8 cellular contexts compared by ENCODE assay signal in the genomic region with DNA sequence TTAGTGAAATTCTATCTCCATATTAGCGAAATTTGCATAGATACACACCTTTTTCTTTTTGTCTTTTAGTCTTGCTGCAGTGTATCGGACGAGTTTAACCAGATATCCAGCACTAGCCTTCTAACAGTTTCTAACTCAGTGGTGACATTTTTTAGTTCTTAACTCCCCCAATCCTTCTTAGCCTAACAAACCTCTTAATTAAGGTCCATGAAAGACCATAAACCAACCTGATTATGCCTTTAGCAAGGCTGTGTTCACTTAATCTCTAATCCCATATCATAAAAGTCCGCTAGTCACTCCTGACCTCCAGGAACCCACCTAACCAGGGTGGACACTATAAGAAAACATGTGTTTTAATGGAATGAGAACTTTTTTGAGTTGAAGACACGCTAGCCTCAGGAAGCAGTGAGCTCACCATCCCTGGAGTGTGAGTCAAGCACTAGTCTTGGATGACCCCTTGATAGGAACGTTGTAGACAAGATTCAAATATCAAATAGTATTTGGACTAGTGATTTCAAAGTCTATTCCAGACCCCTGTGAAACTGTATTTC. TPM values are rescaled to one million over a fixed set of nuclear protein-coding genes. Genes with fewer than 3 reads are reported as not detected.
A peak's percentile ranks its signal among the peaks of the same experiment; 100 is the strongest.
DNase-seq lines count a peak whose midpoint lies in the region; ATAC-seq and TF ChIP-seq lines count a peak whose summit lies in the region.

No MANE protein-coding gene starts in this region.

- H3K9ac ChIP-seq in GM23248: peak overlapping the region; percentile 97

- H3K79me2 ChIP-seq in GM23248 (ENCODE audit: insufficient read depth): peaks cover 76% of the 10 kb centered on the region

- H3K27ac ChIP-seq in GM23248: peak overlapping the region; percentile 94

- in situ Hi-C loops in GM23248 (cut with MboI): no loop called here

- H3K4me3 Mint-ChIP-seq in T-helper 1 cell treated with Interleukin-12 subunit alpha and Interleukin-12 subunit beta and Interleukin-4 antibody, amounts not matched to agents 30 μg/mL and 1 μg/mL, for 36 hours: peak overlapping the region; percentile 90

- DNase-seq in AG08395 (ENCODE audit: low spot score) (peak; percentile 69), GM23248 (peak; percentile 92), fibroblast of mammary gland (ENCODE audit: low read depth) (peak; percentile 91), pulmonary artery endothelial cell (ENCODE audit: low read depth, low spot score) (peak; percentile 43), NCI-H2227 treated with DMSO at 0.1 percent for 48 hours (lab: John Stamatoyannopoulos, UW) (no peak), SK-N-DZ (ENCODE audit: low spot score) (no peak)

- H3K9me3 Mint-ChIP-seq in T-helper 1 cell treated with Interleukin-12 subunit alpha and Interleukin-12 subunit beta and Interleukin-4 antibody, amounts not matched to agents 30 μg/mL and 1 μg/mL, for 36 hours: no peaks in the 10 kb centered on the region

- no peaks in the 10 kb centered on the region for H3K27me3 ChIP-seq in GM23248 (replicated peaks; ENCODE audit: insufficient read depth)

- no peaks in the 10 kb centered on the region for H3K9me2 ChIP-seq in GM23248 (ENCODE audit: insufficient read depth)

- no peak for ATAC-seq in GM21447 (IDR thresholded peaks at IDR 0.05; ENCODE audit: unreplicated experiment)

- WGBS in GM23248 (ENCODE audit: low coverage in 1 of 2, low lambda C conversion rate in 2 of 2, missing lambda C conversion rate in 2 of 2), 2 experiments: 12 to 22% methylated on average over 6 of the region's 6 CpGs

- H3K4me3 ChIP-seq in GM23248 (peak overlapping the region; percentile 90), fibroblast of mammary gland (ENCODE audit: control insufficient read depth, low read depth, low read length) (peak overlapping the region; percentile 85)

- peaks cover 32% of the 10 kb centered on the region for H3K36me3 Mint-ChIP-seq in T-helper 1 cell treated with Interleukin-12 subunit alpha and Interleukin-12 subunit beta and Interleukin-4 antibody, amounts not matched to agents 30 μg/mL and 1 μg/mL, for 36 hours (ENCODE audit: low read depth)

- peaks cover 26% of the 10 kb centered on the region for H3F3A ChIP-seq in GM23248 (ENCODE audit: insufficient read depth)

- H3K4me1 ChIP-seq in GM23248 (ENCODE audit: insufficient read depth): peaks cover 18% of the 10 kb centered on the region

- peak overlapping the region; percentile 85 for H2AFZ ChIP-seq in GM23248

- no peak for TF ChIP-seq CTCF in fibroblast of mammary gland (conservative IDR thresholded peaks at IDR 0.05; ENCODE audit: control insufficient read depth, insufficient read depth, low read depth, low read length)

- H3K9me3 ChIP-seq in GM23248 (ENCODE audit: low read depth): no peaks in the 10 kb centered on the region

- peaks cover 36% of the 10 kb centered on the region for H3K4me1 Mint-ChIP-seq in T-helper 1 cell treated with Interleukin-12 subunit alpha and Interleukin-12 subunit beta and Interleukin-4 antibody, amounts not matched to agents 30 μg/mL and 1 μg/mL, for 36 hours (ENCODE audit: low read depth)

- no peaks in the 10 kb centered on the region for H3K27me3 Mint-ChIP-seq in T-helper 1 cell treated with Interleukin-12 subunit alpha and Interleukin-12 subunit beta and Interleukin-4 antibody, amounts not matched to agents 30 μg/mL and 1 μg/mL, for 36 hours (ENCODE audit: low read depth)

- peak overlapping the region; percentile 97 for H3K27ac Mint-ChIP-seq in T-helper 1 cell treated with Interleukin-12 subunit alpha and Interleukin-12 subunit beta and Interleukin-4 antibody, amounts not matched to agents 30 μg/mL and 1 μg/mL, for 36 hours

- H4K20me1 ChIP-seq in GM23248 (ENCODE audit: insufficient read depth): no peaks in the 10 kb centered on the region

- 0 out of 2 replicates have a peak, but pooled peaks cover 7% of the 10 kb centered on the region for H3K36me3 ChIP-seq in GM23248 (ENCODE audit: low read depth)

- peak overlapping the region; percentile 89 for H3K4me2 ChIP-seq in GM23248 (ENCODE audit: unreplicated experiment)

RNA-seq across cellular contexts. Expression of a gene that starts 9.4 kb away (rescaled TPM):
- 24.4 and 27.9 TPM in 2 replicates for total RNA-seq in GM23248 (2014; rRNA removed; shearing (Covaris generic))
- 3.4 TPM in 2 replicates for polyA plus RNA-seq in GM23248 (2016; fragmentation: Nextera tagmentation; extraction: Ambion mirVana)
- total RNA-seq in pulmonary artery endothelial cell: 49.5 and 56.7 TPM in 2 replicates
- polyA plus RNA-seq in SK-N-DZ (2014; cell fraction: cytosol; rRNA removed): 109 and 132 TPM in 2 replicates
- 65.7 and 67.7 TPM in 2 replicates for polyA plus RNA-seq in SK-N-DZ (2014; cell fraction: nucleus; rRNA removed)

RNA-seq across cellular contexts. Expression of a gene that starts 30.6 kb away (rescaled TPM):
- not detected in 2 replicates for total RNA-seq in GM23248 (2014; rRNA removed; shearing (Covaris generic))
- polyA plus RNA-seq in GM23248 (2016; fragmentation: Nextera tagmentation; extraction: Ambion mirVana): 0.18 TPM in 1 of 2 replicates, not detected in the other
- 0.33 and 0.78 TPM in 2 replicates for total RNA-seq in pulmonary artery endothelial cell
- 19.7 and 20.4 TPM in 2 replicates for polyA plus RNA-seq in SK-N-DZ (2014; cell fraction: cytosol; rRNA removed)
- 8.6 and 11.2 TPM in 2 replicates for polyA plus RNA-seq in SK-N-DZ (2014; cell fraction: nucleus; rRNA removed)

RNA-seq across cellular contexts. Expression of a gene that starts 58.8 kb away (rescaled TPM):
- total RNA-seq in GM23248 (2014; rRNA removed; shearing (Covaris generic)): 5.2 and 5.4 TPM in 2 replicates
- 3.4 and 3.8 TPM in 2 replicates for polyA plus RNA-seq in GM23248 (2016; fragmentation: Nextera tagmentation; extraction: Ambion mirVana)
- total RNA-seq in pulmonary artery endothelial cell: 3.8 and 5.6 TPM in 2 replicates
- 1.6 and 1.7 TPM in 2 replicates for polyA plus RNA-seq in SK-N-DZ (2014; cell fraction: cytosol; rRNA removed)
- polyA plus RNA-seq in SK-N-DZ (2014; cell fraction: nucleus; rRNA removed): 1.2 and 3.0 TPM in 2 replicates

Comparison
In these comparisons a context has a peak if more than half of its experiments do, and no peak if none do; other contexts are left out.
1. DNase-seq: peak in AG08395 (single experiment), GM23248 (single experiment), fibroblast of mammary gland (single experiment) and pulmonary artery endothelial cell (single experiment); none in NCI-H2227 treated with DMSO at 0.1 percent for 48 hours (single experiment) and SK-N-DZ (single experiment).